ENCODE assay signal across 14 cellular contexts in the genomic region with DNA sequence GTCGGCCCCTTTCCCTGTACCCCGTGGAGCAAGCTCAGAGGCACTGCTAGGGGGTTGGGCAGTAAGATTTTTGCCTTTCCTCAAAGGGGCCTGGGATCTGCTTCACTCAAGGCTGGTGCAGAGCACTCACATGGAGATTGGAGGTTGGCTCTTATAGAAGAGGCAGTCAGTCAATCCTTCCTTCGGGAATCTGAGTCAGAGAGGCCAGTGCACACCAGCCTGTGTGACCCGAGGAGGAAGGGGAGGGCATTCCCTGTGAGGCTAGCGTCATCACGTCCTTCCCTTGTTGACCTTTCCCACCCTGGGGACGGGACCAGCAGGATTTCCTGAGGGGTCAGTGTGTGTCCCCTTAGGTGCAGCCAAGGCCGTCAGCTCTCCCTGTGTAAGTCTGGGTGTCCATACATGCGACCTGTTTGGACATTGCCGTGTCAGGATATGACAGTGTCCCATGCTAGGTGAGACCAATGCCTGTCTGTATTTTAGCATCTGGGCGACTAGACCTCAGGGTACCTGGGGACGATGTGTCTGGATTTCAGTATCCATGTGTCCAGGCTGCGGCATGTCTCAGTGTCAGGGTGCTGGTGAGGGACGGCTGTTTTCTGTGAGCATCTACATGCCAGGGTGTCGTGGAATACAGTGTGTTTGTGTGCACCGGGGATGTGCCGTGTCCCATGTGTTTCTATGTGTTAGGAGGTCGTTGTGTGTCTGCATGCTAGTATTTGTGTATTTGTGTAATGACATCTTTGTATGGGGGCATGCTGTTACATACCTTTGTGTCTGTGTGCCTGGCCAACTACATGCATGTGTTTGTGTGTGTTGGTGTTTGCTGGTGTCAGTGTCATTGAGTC. TPM values are rescaled to one million over a fixed set of nuclear protein-coding genes. Genes with fewer than 3 reads are reported as not detected.
DNase-seq lines count a peak whose midpoint lies in the region; ATAC-seq, FAIRE-seq and TF ChIP-seq lines count a peak whose summit lies in the region.
"Had no signal": no experiment of that assay in that cellular context is flagged by ENCODE, and none has a peak within 500 bp of the region (broad histone marks: within the 10 kb centered on the region; RNA-seq: fewer than 3 reads in every experiment).

No MANE protein-coding gene starts in this region.

- H3K4me3 ChIP-seq in gastrocnemius medialis (no peak overlapping the region), BE2C (ENCODE audit: low read depth, low read length) (no peak overlapping the region)
- H3K4me3 ChIP-seq: MG63 had no signal

- H3K9me3 ChIP-seq in gastrocnemius medialis = no peaks in the 10 kb centered on the region
- H3K9me3 ChIP-seq in BE2C = no peaks in the 10 kb centered on the region
- H3K9me3 ChIP-seq: MG63 had no signal

- DNase-seq in activated naive CD4-positive, alpha-beta T cell treated with anti-CD3 and anti-CD28 coated beads for 36 hours = no peak
- DNase-seq in HTR-8/SVneo (ENCODE audit: insufficient read length, low spot score) (no peak), glomerular endothelial cell (ENCODE audit: extremely low read depth, low read depth, low spot score) (peak; percentile 37), gastrocnemius medialis (peak in 1 of 2 donors; percentile 12), BE2C (no peak)
- DNase-seq: DMS79; GOT3; MG63; stimulated activated CD4-positive, alpha-beta T cell treated with anti-CD3 and anti-CD28 coated beads, Interleukin-2, amount 100 ng/mL, for 24 hours had no signal

- H3K27ac Mint-ChIP-seq in activated naive CD4-positive, alpha-beta T cell treated with anti-CD3 and anti-CD28 coated beads, Interleukin-2, amount 50 U/mL, for 24 hours = peak overlapping the region; percentile 71
- no peak overlapping the region for H3K27ac Mint-ChIP-seq in activated naive CD4-positive, alpha-beta T cell treated with anti-CD3 and anti-CD28 coated beads for 36 hours
- H3K27ac Mint-ChIP-seq: activated CD4-positive, alpha-beta T cell treated with anti-CD3 and anti-CD28 coated beads, Interleukin-2, amount 10 ng/mL, durations not matched to agents 24 days and 14 days; mesothelial cell of epicardium had no signal

- H3K36me3 Mint-ChIP-seq in activated naive CD4-positive, alpha-beta T cell treated with anti-CD3 and anti-CD28 coated beads, Interleukin-2, amount 50 U/mL, for 24 hours = peaks cover 1% of the 10 kb centered on the region
- peaks cover 23% of the 10 kb centered on the region for H3K36me3 Mint-ChIP-seq in activated naive CD4-positive, alpha-beta T cell treated with anti-CD3 and anti-CD28 coated beads for 36 hours (ENCODE audit: low read depth)

- H3K27me3 ChIP-seq in gastrocnemius medialis = no peaks in the 10 kb centered on the region
- no peaks in the 10 kb centered on the region for H3K27me3 ChIP-seq in BE2C
- H3K27me3 ChIP-seq: MG63 had no signal

- H3K4me1 ChIP-seq in gastrocnemius medialis (peaks cover 9 to 24% of the 10 kb centered on the region in 2 donors), BE2C (no peaks in the 10 kb centered on the region)

- CTCF ChIA-PET in activated naive CD4-positive, alpha-beta T cell treated with anti-CD3 and anti-CD28 coated beads for 36 hours (lab: Charles Lee) = interaction anchor here (1.1 to 2.1 kb wide), 5 partner anchors 39 to 184 kb away, joined by 3 to 6 read pairs (median 5); partner anchors contain the start of gene TPD52L2

- H3K4me3 Mint-ChIP-seq in activated naive CD4-positive, alpha-beta T cell treated with anti-CD3 and anti-CD28 coated beads, Interleukin-2, amount 50 U/mL, for 24 hours = no peak overlapping the region
- H3K4me3 Mint-ChIP-seq in activated naive CD4-positive, alpha-beta T cell treated with anti-CD3 and anti-CD28 coated beads for 36 hours = no peak overlapping the region
- H3K4me3 Mint-ChIP-seq: activated CD4-positive, alpha-beta T cell treated with anti-CD3 and anti-CD28 coated beads, Interleukin-2, amount 10 ng/mL, durations not matched to agents 24 days and 14 days had no signal

- ATAC-seq in gastrocnemius medialis (no peak), GM19397 (IDR thresholded peaks at IDR 0.05; ENCODE audit: unreplicated experiment) (no peak), GM21381 (IDR thresholded peaks at IDR 0.05; ENCODE audit: unreplicated experiment) (no peak)

- no peaks in the 10 kb centered on the region for H3K9me3 Mint-ChIP-seq in activated naive CD4-positive, alpha-beta T cell treated with anti-CD3 and anti-CD28 coated beads, Interleukin-2, amount 50 U/mL, for 24 hours
- no peaks in the 10 kb centered on the region for H3K9me3 Mint-ChIP-seq in activated naive CD4-positive, alpha-beta T cell treated with anti-CD3 and anti-CD28 coated beads for 36 hours
- H3K9me3 Mint-ChIP-seq: activated CD4-positive, alpha-beta T cell treated with anti-CD3 and anti-CD28 coated beads, Interleukin-2, amount 10 ng/mL, durations not matched to agents 24 days and 14 days; mesothelial cell of epicardium had no signal

- TF ChIP-seq CTCF in gastrocnemius medialis (IDR thresholded peaks at IDR 0.05 in 4 of 5, conservative IDR thresholded peaks at IDR 0.05 in 1 of 5) (no peak), BE2C (IDR thresholded peaks at IDR 0.05; ENCODE audit: low read depth, low read length) (no peak)

- H3K27me3 Mint-ChIP-seq in activated naive CD4-positive, alpha-beta T cell treated with anti-CD3 and anti-CD28 coated beads, Interleukin-2, amount 50 U/mL, for 24 hours = no peaks in the 10 kb centered on the region
- H3K27me3 Mint-ChIP-seq in activated naive CD4-positive, alpha-beta T cell treated with anti-CD3 and anti-CD28 coated beads for 36 hours (ENCODE audit: low read depth) = no peaks in the 10 kb centered on the region
- H3K27me3 Mint-ChIP-seq: activated CD4-positive, alpha-beta T cell treated with anti-CD3 and anti-CD28 coated beads, Interleukin-2, amount 10 ng/mL, durations not matched to agents 24 days and 14 days had no signal

- no peak for TF ChIP-seq POLR2A in gastrocnemius medialis (IDR thresholded peaks at IDR 0.05)

- in situ Hi-C loops in gastrocnemius medialis (cut with MboI; ENCODE audit: low sequenced_read_pairs in 4 of 4) = loop anchor here in 1 of 4 donors (10.0 kb wide), 1 partner anchor 188 kb away; no protein-coding TSS in a partner anchor

- peak; percentile 96 for FAIRE-seq in HTR-8/SVneo (lab: Jason Lieb, UNC)

- peaks cover 45% of the 10 kb centered on the region for H3K4me1 Mint-ChIP-seq in activated naive CD4-positive, alpha-beta T cell treated with anti-CD3 and anti-CD28 coated beads, Interleukin-2, amount 50 U/mL, for 24 hours
- peaks cover 36% of the 10 kb centered on the region for H3K4me1 Mint-ChIP-seq in activated naive CD4-positive, alpha-beta T cell treated with anti-CD3 and anti-CD28 coated beads for 36 hours (ENCODE audit: low read depth)

- H3K36me3 ChIP-seq in gastrocnemius medialis = no peaks in the 10 kb centered on the region
- H3K36me3 ChIP-seq in BE2C = no peaks in the 10 kb centered on the region; the same call in 1 of the 2 replicates

- intact Hi-C loops in activated naive CD4-positive, alpha-beta T cell treated with anti-CD3 and anti-CD28 coated beads for 36 hours (cut with micrococcal nuclease) = loop anchor here (1.0 kb wide), 1 partner anchor 63 kb away; no protein-coding TSS in a partner anchor
- intact Hi-C loops in gastrocnemius medialis (cut with DNase I; ENCODE audit: low total_unique reads) = loop anchor here (1.0 kb wide), 1 partner anchor 186 kb away; no protein-coding TSS in a partner anchor

- H3K27ac ChIP-seq in gastrocnemius medialis = peak overlapping the region; percentile 13 to 59 (median 30)

RNA-seq across cellular contexts. Expression of gene ZNF512B, which starts 2.8 kb away (rescaled TPM):
- total RNA-seq in activated naive CD4-positive, alpha-beta T cell treated with anti-CD3 and anti-CD28 coated beads for 36 hours = 1 to 10 TPM; 7.9 to 8.3 TPM
- total RNA-seq in glomerular endothelial cell (15.9 and 24.3 TPM in 2 replicates), gastrocnemius medialis (10 to 100 TPM in 1 of 4 donors, 1 to 10 TPM in 3; 5.7 to 10.9 (median 8.8) TPM)
- 24.8 TPM for polyA plus RNA-seq in BE2C (2012; ENCODE audit: insufficient read depth, insufficient read length, low read depth)

RNA-seq across cellular contexts. Expression of gene SAMD10, which starts 6.9 kb away (rescaled TPM):
- 10 to 100 TPM; 20.5 to 21.8 TPM for total RNA-seq in activated naive CD4-positive, alpha-beta T cell treated with anti-CD3 and anti-CD28 coated beads for 36 hours
- total RNA-seq in glomerular endothelial cell = 6.2 and 8.3 TPM in 2 replicates
- 1 to 10 TPM in 2 of 4 donors, under 1 TPM in 1, not detected in 1; 0.24 to 1.9 (median 1.0) TPM for total RNA-seq in gastrocnemius medialis
- polyA plus RNA-seq in BE2C (2012; ENCODE audit: insufficient read depth, insufficient read length, low read depth) = 22.3 TPM

RNA-seq across cellular contexts. Expression of gene PRPF6, which starts 8.4 kb away (rescaled TPM):
- 10 to 100 TPM; 39.4 to 40.2 TPM for total RNA-seq in activated naive CD4-positive, alpha-beta T cell treated with anti-CD3 and anti-CD28 coated beads for 36 hours
- total RNA-seq in glomerular endothelial cell (63.2 and 64.3 TPM in 2 replicates), gastrocnemius medialis (10 to 100 TPM; 39.3 to 68.4 (median 47.7) TPM)
- polyA plus RNA-seq in BE2C (2012; ENCODE audit: insufficient read depth, insufficient read length, low read depth) = 341 TPM

RNA-seq across cellular contexts. Expression of gene UCKL1, which starts 16.3 kb away (rescaled TPM):
- total RNA-seq in activated naive CD4-positive, alpha-beta T cell treated with anti-CD3 and anti-CD28 coated beads for 36 hours = 10 to 100 TPM; 23.3 to 23.9 TPM
- total RNA-seq in glomerular endothelial cell (28.3 and 45.4 TPM in 2 replicates), gastrocnemius medialis (10 to 100 TPM; 22.0 to 46.4 (median 27.1) TPM)
- 141 TPM for polyA plus RNA-seq in BE2C (2012; ENCODE audit: insufficient read depth, insufficient read length, low read depth)
